In the genomic region with DNA sequence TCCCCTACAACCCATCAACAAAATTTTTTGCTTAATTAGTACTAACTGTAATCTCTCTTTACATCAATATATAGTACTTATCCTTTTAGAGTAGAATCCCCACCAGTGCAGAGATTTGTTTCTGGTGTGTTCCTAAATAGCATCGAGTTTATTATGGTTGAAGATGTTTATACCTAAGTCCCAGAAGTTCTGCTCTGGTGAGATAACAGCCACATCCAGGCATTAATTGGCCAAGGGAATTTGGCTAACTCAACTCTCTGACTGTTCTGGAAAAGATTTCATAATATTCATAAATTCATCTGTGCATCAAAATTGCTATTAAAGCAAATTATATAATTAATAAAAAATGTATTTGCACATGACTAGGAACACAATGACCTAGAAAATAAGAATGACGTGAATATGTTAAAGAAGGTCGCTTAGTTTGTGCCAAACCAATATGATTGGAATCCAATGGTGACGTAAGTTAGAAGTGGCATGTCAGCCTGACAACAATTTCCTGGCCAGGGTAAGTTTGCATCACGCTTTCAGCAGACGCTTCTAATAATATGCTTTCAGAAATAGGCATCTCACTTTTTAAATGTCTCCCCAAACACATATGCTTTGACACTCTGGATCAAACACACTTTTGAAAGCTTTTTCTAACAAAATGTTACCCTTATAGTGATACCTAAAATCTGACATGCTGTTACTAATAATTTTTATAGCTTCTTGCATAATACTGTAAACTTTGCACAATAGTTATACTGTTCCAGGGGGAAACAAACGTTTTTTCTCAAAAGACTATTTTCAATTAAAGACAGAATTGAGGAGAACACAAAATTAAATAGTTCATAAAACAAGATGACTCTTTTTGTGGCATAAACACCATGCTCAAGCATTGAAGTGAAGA, we compare ENCODE assay signal across 22 cellular contexts.
A peak's percentile ranks its signal among the peaks of the same experiment; 100 is the strongest.
DNase-seq lines count a peak whose midpoint lies in the region; ATAC-seq and TF ChIP-seq lines count a peak whose summit lies in the region.
"Had no signal": no experiment of that assay in that cellular context is flagged by ENCODE, and none has a peak within 500 bp of the region (broad histone marks: within the 10 kb centered on the region; RNA-seq: fewer than 3 reads in every experiment).

No MANE protein-coding gene starts in this region.

- CTCF ChIA-PET in WTC11 (lab: Charles Lee), result no interaction called here

- no peaks in the 10 kb centered on the region for H3K36me3 Mint-ChIP-seq in WTC11
- H3K36me3 Mint-ChIP-seq: activated naive CD8-positive, alpha-beta T cell treated with anti-CD3 and anti-CD28 coated beads, Interleukin-2, amount 10 ng/mL, durations not matched to agents 7 days and 5 days; CD14-positive monocyte; stimulated activated naive B cell treated with anti-CD40 and anti-IgM and Interleukin-4, amounts not matched to agents 10 μg/mL and 1 μg/mL and 100 μg/mL, for 72 hours had no signal

- DNase-seq in EH (ENCODE audit: low read depth) (peak; percentile 57), SK-N-MC (ENCODE audit: low read depth, low spot score) (no peak), heart right ventricle (no peak), vagina (ENCODE audit: extremely low spot score in 2 of 2) (no peak), esophagus muscularis mucosa (ENCODE audit: extremely low spot score) (no peak), activated T-cell treated with anti-CD3 and anti-CD28 coated beads for 4 hours (no peak), WTC11 (ENCODE audit: low spot score) (no peak)
- DNase-seq: activated CD8-positive, alpha-beta memory T cell treated with anti-CD3 and anti-CD28 coated beads for 24 hours; activated naive CD8-positive, alpha-beta T cell treated with anti-CD3 and anti-CD28 coated beads, Interleukin-2, amount 10 ng/mL, durations not matched to agents 7 days and 5 days; activated T-cell treated with anti-CD3 and anti-CD28 coated beads, Interleukin-2, amount 50 U/mL, for 72 hours; DMS153; head of caudate nucleus; lower lobe of right lung; NCI-H146; NCI-H82; stimulated activated naive B cell treated with anti-CD40 and anti-IgM and Interleukin-4, amounts not matched to agents 10 μg/mL and 1 μg/mL and 100 μg/mL, for 72 hours had no signal

- H3K9me3 Mint-ChIP-seq in WTC11, result no peaks in the 10 kb centered on the region
- H3K9me3 Mint-ChIP-seq: activated naive CD8-positive, alpha-beta T cell treated with anti-CD3 and anti-CD28 coated beads, Interleukin-2, amount 10 ng/mL, durations not matched to agents 7 days and 5 days had no signal

- ATAC-seq in heart right ventricle, result peak in 7 of 8 donors; percentile 29 to 86 (median 73)
- ATAC-seq in WTC11, result no peak
- ATAC-seq: activated CD4-positive, CD25-positive, alpha-beta regulatory T cell treated with anti-CD3 and anti-CD28 coated beads, Interleukin-2, amount 50 U/mL, for 24 hours; activated T-cell treated with anti-CD3 and anti-CD28 coated beads, Interleukin-2, amount 50 U/mL, for 72 hours; HepG2; lower lobe of right lung; stimulated activated naive B cell treated with anti-CD40 and anti-IgM and Interleukin-4, amounts not matched to agents 10 μg/mL and 1 μg/mL and 100 μg/mL, for 72 hours had no signal

- POLR2A ChIA-PET in WTC11 (lab: Charles Lee), result no interaction called here

- no peak for TF ChIP-seq POLR2A in vagina (IDR thresholded peaks at IDR 0.05)
- no peak for TF ChIP-seq POLR2A in esophagus muscularis mucosa (IDR thresholded peaks at IDR 0.05; ENCODE audit: low read depth)

- 34 to 38% methylated on average over 7 of the region's 7 CpGs for WGBS in heart right ventricle, 2 donors
- WGBS in esophagus muscularis mucosa, result 58% methylated on average over 7 of the region's 7 CpGs

- TF ChIP-seq EP300 in esophagus muscularis mucosa (IDR thresholded peaks at IDR 0.05), result no peak

- H3K9me3 ChIP-seq in SK-N-MC (ENCODE audit: low read depth, low read length) (no peaks in the 10 kb centered on the region), heart right ventricle (no peaks in the 10 kb centered on the region), vagina (no peaks in the 10 kb centered on the region), esophagus muscularis mucosa (no peaks in the 10 kb centered on the region)
- H3K9me3 ChIP-seq: HAP-1, lower lobe of right lung, neutrophil had no signal

- no peaks in the 10 kb centered on the region for H3K27me3 Mint-ChIP-seq in WTC11 (ENCODE audit: low read depth)
- H3K27me3 Mint-ChIP-seq: activated naive CD8-positive, alpha-beta T cell treated with anti-CD3 and anti-CD28 coated beads, Interleukin-2, amount 10 ng/mL, durations not matched to agents 7 days and 5 days; stimulated activated naive B cell treated with anti-CD40 and anti-IgM and Interleukin-4, amounts not matched to agents 10 μg/mL and 1 μg/mL and 100 μg/mL, for 72 hours had no signal

- TF ChIP-seq CTCF in heart right ventricle (IDR thresholded peaks at IDR 0.05), result no peak
- TF ChIP-seq CTCF in vagina (IDR thresholded peaks at IDR 0.05), result no peak
- TF ChIP-seq CTCF in esophagus muscularis mucosa (IDR thresholded peaks at IDR 0.05), result no peak
- no peak for TF ChIP-seq CTCF in WTC11 (IDR thresholded peaks at IDR 0.05)

- no peak overlapping the region for H3K27ac Mint-ChIP-seq in WTC11
- H3K27ac Mint-ChIP-seq: activated naive CD8-positive, alpha-beta T cell treated with anti-CD3 and anti-CD28 coated beads, Interleukin-2, amount 10 ng/mL, durations not matched to agents 7 days and 5 days; activated T-cell treated with anti-CD3 and anti-CD28 coated beads, Interleukin-2, amount 50 U/mL, for 72 hours; CD14-positive monocyte; stimulated activated naive B cell treated with anti-CD40 and anti-IgM and Interleukin-4, amounts not matched to agents 10 μg/mL and 1 μg/mL and 100 μg/mL, for 72 hours; T-helper 2 cell treated with Interferon-gamma antibody and Interleukin-4, amounts not matched to agents 5 μg/mL and 100 μg/mL, for 36 hours had no signal

- no peak overlapping the region for H3K4me3 Mint-ChIP-seq in WTC11
- H3K4me3 Mint-ChIP-seq: activated naive CD8-positive, alpha-beta T cell treated with anti-CD3 and anti-CD28 coated beads, Interleukin-2, amount 10 ng/mL, durations not matched to agents 7 days and 5 days; activated T-cell treated with anti-CD3 and anti-CD28 coated beads, Interleukin-2, amount 50 U/mL, for 72 hours; CD14-positive monocyte; stimulated activated naive B cell treated with anti-CD40 and anti-IgM and Interleukin-4, amounts not matched to agents 10 μg/mL and 1 μg/mL and 100 μg/mL, for 72 hours; T-helper 2 cell treated with Interferon-gamma antibody and Interleukin-4, amounts not matched to agents 5 μg/mL and 100 μg/mL, for 36 hours had no signal

- H3K4me1 Mint-ChIP-seq in WTC11, result no peaks in the 10 kb centered on the region
- H3K4me1 Mint-ChIP-seq: activated naive CD8-positive, alpha-beta T cell treated with anti-CD3 and anti-CD28 coated beads, Interleukin-2, amount 10 ng/mL, durations not matched to agents 7 days and 5 days; CD14-positive monocyte; stimulated activated naive B cell treated with anti-CD40 and anti-IgM and Interleukin-4, amounts not matched to agents 10 μg/mL and 1 μg/mL and 100 μg/mL, for 72 hours had no signal

- H3K4me3 ChIP-seq in SK-N-MC (no peak overlapping the region), heart right ventricle (peak overlapping the region in 1 of 10 donors; percentile 10), vagina (no peak overlapping the region), esophagus muscularis mucosa (no peak overlapping the region)
- H3K4me3 ChIP-seq: HAP-1, lower lobe of right lung had no signal

- H3K27ac ChIP-seq in SK-N-MC (peak overlapping the region; percentile 57), heart right ventricle (peak overlapping the region in 3 of 10 donors; percentile 13 to 35 (median 20)), vagina (peak overlapping the region; percentile 17), esophagus muscularis mucosa (replicated peaks in 1 of 4) (no peak overlapping the region)
- H3K27ac ChIP-seq: lower lobe of right lung, neutrophil had no signal

- intact Hi-C loops in heart right ventricle (cut with DNase I), result loop anchor here in 2 of 10 donors (2.0 to 5.0 kb wide), 2 partner anchors 236 to 237 kb away; a partner anchor contains a TSS
- intact Hi-C loops in vagina (cut with DNase I), result no loop called here
- intact Hi-C loops in esophagus muscularis mucosa (cut with DNase I), result no loop called here

- no peak overlapping the region for H3K9ac ChIP-seq in SK-N-MC (ENCODE audit: insufficient read length)

- H3K36me3 ChIP-seq in SK-N-MC (ENCODE audit: insufficient read depth, low read length) (no peaks in the 10 kb centered on the region), heart right ventricle (no peaks in the 10 kb centered on the region), vagina (no peaks in the 10 kb centered on the region), esophagus muscularis mucosa (no peaks in the 10 kb centered on the region)
- H3K36me3 ChIP-seq: HAP-1, lower lobe of right lung, neutrophil had no signal

- H3K4me1 ChIP-seq in heart right ventricle (peaks cover 0 to 10% (median 0%) of the 10 kb centered on the region in 9 donors), vagina (no peaks in the 10 kb centered on the region), esophagus muscularis mucosa (no peaks in the 10 kb centered on the region)
- H3K4me1 ChIP-seq: HAP-1, lower lobe of right lung had no signal

- H3K27me3 ChIP-seq in heart right ventricle (no peaks in the 10 kb centered on the region), vagina (no peaks in the 10 kb centered on the region), esophagus muscularis mucosa (no peaks in the 10 kb centered on the region)
- H3K27me3 ChIP-seq: neutrophil had no signal

TF ChIP-seq in WTC11, 78 proteins besides CTCF, POLR2A, EP300 and RAD21 (continues in another document):
- TF ChIP-seq ZNF671 (CRISPR knock-in tag; IDR thresholded peaks at IDR 0.05), result no peak
- no peak for TF ChIP-seq NR3C1 (CRISPR knock-in tag; conservative IDR thresholded peaks at IDR 0.05; ENCODE audit: low read depth)
- TF ChIP-seq, protein P1, sequence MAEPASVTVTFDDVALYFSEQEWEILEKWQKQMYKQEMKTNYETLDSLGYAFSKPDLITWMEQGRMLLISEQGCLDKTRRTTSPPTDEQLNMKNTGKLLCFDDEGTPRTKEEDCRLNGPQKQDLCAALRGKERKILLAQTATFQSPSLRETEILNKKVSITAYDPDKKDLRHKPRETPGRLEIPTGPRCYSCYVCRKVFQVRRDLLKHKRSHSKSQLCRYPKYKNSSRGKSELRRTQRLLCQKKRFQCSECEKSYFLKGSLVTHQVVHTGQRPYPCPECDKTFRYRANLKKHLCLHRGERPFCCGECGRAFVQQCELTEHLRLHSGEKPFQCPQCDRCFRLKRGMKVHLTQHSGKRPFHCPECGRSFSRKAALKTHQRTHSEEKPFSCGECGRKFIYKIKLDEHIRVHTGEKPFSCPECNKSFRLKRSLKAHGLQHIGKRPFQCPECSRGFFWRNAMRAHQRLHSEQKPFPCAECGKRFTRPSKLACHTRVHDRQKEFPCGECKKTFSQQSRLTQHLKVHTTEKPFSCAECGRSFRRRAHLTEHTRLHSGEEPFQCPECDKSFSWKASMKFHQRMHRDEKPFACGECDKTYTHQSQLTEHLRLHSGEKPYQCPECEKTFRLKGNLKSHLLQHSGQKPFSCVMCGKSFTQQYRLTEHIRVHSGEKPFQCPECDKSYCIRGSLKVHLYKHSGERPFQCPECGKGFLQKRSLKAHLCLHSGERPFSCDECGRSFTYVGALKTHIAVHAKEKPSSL (CRISPR knock-in tag; conservative IDR thresholded peaks at IDR 0.05), result no peak
- TF ChIP-seq FOXP1 (CRISPR knock-in tag; IDR thresholded peaks at IDR 0.05; ENCODE audit: borderline replicate concordance), result no peak
- TF ChIP-seq RELA (CRISPR knock-in tag; IDR thresholded peaks at IDR 0.05; ENCODE audit: borderline replicate concordance), result no peak

Comparison
In these comparisons a context has a peak if more than half of its experiments do, and no peak if none do; other contexts are left out.
1. H3K27ac ChIP-seq: peak in SK-N-MC (single experiment) and vagina (single experiment); none in esophagus muscularis mucosa (0 of 4).